Comparison of ENCODE assay signal across 1 cellular context in the genomic region with DNA sequence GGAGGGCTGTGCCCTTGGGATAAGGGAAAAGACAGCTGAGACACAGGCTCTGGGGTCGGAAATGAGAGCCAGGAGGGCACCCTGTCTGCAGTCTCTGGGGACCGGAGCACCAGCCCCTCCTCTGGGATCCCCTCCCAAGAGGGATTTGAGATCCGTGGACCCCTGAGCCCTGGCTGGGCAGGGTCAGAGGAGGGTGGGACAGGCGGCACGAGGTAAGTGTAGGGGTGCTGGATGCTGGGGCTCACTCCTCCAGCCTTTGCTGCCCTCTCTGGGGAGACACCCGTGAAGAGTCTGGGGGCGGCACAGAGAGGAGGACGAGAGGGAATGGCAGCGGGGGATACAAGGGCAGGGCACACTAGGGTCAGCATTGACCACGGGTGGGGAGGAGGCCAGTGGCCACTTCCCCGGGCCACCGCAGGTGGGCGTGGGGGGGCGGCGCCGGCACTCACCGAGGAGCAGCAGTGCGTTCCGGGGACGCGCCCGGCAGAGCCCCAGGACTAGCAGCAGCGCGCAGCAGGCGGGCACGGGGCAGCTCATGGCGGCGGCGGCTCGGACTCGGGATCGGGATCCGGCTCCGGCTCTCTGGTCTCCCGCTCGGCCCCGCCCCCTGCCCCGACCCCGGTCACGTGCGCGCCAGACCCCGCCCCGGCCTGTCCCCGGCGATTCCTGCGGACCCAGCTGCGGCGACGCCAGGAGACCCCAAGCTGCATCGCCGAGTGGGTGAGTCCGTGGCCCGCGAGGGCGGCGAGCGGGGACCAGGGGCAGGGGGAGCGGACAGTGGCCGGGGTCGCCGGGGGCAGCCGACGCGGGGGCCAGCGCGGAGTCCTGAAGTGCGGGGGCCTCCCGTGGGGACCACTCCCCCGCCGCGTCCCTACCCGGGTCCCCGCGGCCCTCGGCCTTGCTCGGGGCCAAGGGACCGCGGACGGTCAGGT.
A peak's percentile ranks its signal among the peaks of the same experiment; 100 is the strongest.
TF ChIP-seq lines count a peak whose summit lies in the region.

A gene (minus strand): TSS at position 557 of the 932 bp plus-strand sequence. CDS start 20 bp downstream, at position 537.
A gene (plus strand): TSS at position 651 of the 932 bp plus-strand sequence. CDS start 1,134 bp downstream, outside the sequence.

TF ChIP-seq in HepG2, 621 proteins besides CTCF, POLR2A, EP300 and RAD21 (continued from another document and continues in another):
- TF ChIP-seq, protein P1, sequence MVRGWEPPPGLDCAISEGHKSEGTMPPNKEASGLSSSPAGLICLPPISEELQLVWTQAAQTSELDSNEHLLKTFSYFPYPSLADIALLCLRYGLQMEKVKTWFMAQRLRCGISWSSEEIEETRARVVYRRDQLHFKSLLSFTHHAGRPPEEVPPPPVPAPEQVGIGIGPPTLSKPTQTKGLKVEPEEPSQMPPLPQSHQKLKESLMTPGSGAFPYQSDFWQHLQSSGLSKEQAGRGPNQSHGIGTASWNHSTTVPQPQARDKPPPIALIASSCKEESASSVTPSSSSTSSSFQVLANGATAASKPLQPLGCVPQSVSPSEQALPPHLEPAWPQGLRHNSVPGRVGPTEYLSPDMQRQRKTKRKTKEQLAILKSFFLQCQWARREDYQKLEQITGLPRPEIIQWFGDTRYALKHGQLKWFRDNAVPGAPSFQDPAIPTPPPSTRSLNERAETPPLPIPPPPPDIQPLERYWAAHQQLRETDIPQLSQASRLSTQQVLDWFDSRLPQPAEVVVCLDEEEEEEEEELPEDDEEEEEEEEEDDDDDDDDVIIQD (CRISPR knock-in tag; IDR thresholded peaks at IDR 0.05; ENCODE audit: low read depth): no peak
- TF ChIP-seq NFYC (CRISPR knock-in tag; IDR thresholded peaks at IDR 0.05) (peak; percentile 35; the same call in 1 of the 2 replicates), ELF1 (CRISPR knock-in tag; IDR thresholded peaks at IDR 0.05) (no peak; the same call in 1 of the 2 replicates), PCBP2 (optimal IDR thresholded peaks at IDR 0.05; ENCODE audit: low read depth, low read length, poor library complexity, severe bottlenecking) (no peak), ZNF737 (CRISPR knock-in tag; IDR thresholded peaks at IDR 0.05; ENCODE audit: borderline replicate concordance) (no peak), ZNF530 (CRISPR knock-in tag; IDR thresholded peaks at IDR 0.05; ENCODE audit: low read depth) (no peak), SRSF4 (IDR thresholded peaks at IDR 0.05; ENCODE audit: low read depth, low read length, poor library complexity, severe bottlenecking) (no peak), MTA1 (CRISPR knock-in tag; IDR thresholded peaks at IDR 0.05; ENCODE audit: borderline replicate concordance) (peak; percentile 55; the same call in 1 of the 2 replicates), KLF16 (CRISPR knock-in tag; IDR thresholded peaks at IDR 0.05) (peak in 1 of 2 experiments; percentile 55; a peak in 1 of 4 replicates), CHCHD3 (CRISPR knock-in tag; IDR thresholded peaks at IDR 0.05) (0 out of 2 replicates have a peak, but pooled peaks have one; percentile 28), ZBTB8A (CRISPR knock-in tag; IDR thresholded peaks at IDR 0.05; ENCODE audit: borderline replicate concordance, low read depth) (no peak), ZNF724P (CRISPR knock-in tag; IDR thresholded peaks at IDR 0.05; ENCODE audit: borderline replicate concordance) (no peak), RELA (CRISPR knock-in tag; IDR thresholded peaks at IDR 0.05) (peak; percentile 53; the same call in 1 of the 2 replicates), GLI4 (CRISPR knock-in tag; IDR thresholded peaks at IDR 0.05; ENCODE audit: borderline replicate concordance) (0 out of 2 replicates have a peak, but pooled peaks have one; percentile 17), NFATC3 (CRISPR knock-in tag; IDR thresholded peaks at IDR 0.05) (no peak), BCL6 (CRISPR knock-in tag; IDR thresholded peaks at IDR 0.05) (peak; percentile 33; the same call in 1 of the 2 replicates), RFX1 (IDR thresholded peaks at IDR 0.05) (no peak), ZNF660 (CRISPR knock-in tag; IDR thresholded peaks at IDR 0.05; ENCODE audit: borderline replicate concordance, low read depth) (no peak)
- TF ChIP-seq, protein P2, sequence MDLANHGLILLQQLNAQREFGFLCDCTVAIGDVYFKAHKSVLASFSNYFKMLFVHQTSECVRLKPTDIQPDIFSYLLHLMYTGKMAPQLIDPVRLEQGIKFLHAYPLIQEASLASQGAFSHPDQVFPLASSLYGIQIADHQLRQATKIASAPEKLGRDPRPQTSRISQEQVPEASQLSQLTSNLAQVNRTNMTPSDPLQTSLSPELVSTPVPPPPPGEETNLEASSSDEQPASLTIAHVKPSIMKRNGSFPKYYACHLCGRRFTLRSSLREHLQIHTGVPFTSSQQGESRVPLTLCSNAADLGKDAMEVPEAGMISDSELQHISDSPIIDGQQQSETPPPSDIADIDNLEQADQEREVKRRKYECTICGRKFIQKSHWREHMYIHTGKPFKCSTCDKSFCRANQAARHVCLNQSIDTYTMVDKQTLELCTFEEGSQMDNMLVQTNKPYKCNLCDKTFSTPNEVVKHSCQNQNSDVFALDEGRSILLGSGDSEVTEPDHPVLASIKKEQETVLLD (CRISPR knock-in tag; IDR thresholded peaks at IDR 0.05; ENCODE audit: low read depth): no peak
- TF ChIP-seq, protein P3, sequence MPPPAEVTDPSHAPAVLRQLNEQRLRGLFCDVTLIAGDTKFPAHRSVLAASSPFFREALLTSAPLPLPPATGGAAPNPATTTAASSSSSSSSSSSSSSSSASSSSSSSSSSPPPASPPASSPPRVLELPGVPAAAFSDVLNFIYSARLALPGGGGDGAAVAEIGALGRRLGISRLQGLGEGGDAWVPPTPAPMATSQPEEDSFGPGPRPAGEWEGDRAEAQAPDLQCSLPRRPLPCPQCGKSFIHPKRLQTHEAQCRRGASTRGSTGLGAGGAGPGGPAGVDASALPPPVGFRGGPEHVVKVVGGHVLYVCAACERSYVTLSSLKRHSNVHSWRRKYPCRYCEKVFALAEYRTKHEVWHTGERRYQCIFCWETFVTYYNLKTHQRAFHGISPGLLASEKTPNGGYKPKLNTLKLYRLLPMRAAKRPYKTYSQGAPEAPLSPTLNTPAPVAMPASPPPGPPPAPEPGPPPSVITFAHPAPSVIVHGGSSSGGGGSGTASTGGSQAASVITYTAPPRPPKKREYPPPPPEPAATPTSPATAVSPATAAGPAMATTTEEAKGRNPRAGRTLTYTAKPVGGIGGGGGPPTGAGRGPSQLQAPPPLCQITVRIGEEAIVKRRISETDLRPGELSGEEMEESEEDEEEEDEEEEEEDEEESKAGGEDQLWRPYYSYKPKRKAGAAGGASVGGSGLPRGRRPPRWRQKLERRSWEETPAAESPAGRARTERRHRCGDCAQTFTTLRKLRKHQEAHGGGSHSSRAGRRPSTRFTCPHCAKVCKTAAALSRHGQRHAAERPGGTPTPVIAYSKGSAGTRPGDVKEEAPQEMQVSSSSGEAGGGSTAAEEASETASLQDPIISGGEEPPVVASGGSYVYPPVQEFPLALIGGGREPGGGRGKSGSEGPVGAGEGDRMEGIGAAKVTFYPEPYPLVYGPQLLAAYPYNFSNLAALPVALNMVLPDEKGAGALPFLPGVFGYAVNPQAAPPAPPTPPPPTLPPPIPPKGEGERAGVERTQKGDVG (CRISPR knock-in tag; IDR thresholded peaks at IDR 0.05; ENCODE audit: borderline replicate concordance): peak; percentile 53; the same call in 1 of the 2 replicates
- TF ChIP-seq, protein P4, sequence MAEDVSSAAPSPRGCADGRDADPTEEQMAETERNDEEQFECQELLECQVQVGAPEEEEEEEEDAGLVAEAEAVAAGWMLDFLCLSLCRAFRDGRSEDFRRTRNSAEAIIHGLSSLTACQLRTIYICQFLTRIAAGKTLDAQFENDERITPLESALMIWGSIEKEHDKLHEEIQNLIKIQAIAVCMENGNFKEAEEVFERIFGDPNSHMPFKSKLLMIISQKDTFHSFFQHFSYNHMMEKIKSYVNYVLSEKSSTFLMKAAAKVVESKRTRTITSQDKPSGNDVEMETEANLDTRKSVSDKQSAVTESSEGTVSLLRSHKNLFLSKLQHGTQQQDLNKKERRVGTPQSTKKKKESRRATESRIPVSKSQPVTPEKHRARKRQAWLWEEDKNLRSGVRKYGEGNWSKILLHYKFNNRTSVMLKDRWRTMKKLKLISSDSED (CRISPR knock-in tag; IDR thresholded peaks at IDR 0.05): peak; percentile 62; the same call in 1 of the 2 replicates
- TF ChIP-seq, protein P5, sequence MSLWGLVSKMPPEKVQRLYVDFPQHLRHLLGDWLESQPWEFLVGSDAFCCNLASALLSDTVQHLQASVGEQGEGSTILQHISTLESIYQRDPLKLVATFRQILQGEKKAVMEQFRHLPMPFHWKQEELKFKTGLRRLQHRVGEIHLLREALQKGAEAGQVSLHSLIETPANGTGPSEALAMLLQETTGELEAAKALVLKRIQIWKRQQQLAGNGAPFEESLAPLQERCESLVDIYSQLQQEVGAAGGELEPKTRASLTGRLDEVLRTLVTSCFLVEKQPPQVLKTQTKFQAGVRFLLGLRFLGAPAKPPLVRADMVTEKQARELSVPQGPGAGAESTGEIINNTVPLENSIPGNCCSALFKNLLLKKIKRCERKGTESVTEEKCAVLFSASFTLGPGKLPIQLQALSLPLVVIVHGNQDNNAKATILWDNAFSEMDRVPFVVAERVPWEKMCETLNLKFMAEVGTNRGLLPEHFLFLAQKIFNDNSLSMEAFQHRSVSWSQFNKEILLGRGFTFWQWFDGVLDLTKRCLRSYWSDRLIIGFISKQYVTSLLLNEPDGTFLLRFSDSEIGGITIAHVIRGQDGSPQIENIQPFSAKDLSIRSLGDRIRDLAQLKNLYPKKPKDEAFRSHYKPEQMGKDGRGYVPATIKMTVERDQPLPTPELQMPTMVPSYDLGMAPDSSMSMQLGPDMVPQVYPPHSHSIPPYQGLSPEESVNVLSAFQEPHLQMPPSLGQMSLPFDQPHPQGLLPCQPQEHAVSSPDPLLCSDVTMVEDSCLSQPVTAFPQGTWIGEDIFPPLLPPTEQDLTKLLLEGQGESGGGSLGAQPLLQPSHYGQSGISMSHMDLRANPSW (CRISPR knock-in tag; IDR thresholded peaks at IDR 0.05; ENCODE audit: borderline replicate concordance): no peak
- TF ChIP-seq, protein P6, sequence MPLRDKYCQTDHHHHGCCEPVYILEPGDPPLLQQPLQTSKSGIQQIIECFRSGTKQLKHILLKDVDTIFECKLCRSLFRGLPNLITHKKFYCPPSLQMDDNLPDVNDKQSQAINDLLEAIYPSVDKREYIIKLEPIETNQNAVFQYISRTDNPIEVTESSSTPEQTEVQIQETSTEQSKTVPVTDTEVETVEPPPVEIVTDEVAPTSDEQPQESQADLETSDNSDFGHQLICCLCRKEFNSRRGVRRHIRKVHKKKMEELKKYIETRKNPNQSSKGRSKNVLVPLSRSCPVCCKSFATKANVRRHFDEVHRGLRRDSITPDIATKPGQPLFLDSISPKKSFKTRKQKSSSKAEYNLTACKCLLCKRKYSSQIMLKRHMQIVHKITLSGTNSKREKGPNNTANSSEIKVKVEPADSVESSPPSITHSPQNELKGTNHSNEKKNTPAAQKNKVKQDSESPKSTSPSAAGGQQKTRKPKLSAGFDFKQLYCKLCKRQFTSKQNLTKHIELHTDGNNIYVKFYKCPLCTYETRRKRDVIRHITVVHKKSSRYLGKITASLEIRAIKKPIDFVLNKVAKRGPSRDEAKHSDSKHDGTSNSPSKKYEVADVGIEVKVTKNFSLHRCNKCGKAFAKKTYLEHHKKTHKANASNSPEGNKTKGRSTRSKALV (CRISPR knock-in tag; IDR thresholded peaks at IDR 0.05): no peak
- TF ChIP-seq, protein P7, sequence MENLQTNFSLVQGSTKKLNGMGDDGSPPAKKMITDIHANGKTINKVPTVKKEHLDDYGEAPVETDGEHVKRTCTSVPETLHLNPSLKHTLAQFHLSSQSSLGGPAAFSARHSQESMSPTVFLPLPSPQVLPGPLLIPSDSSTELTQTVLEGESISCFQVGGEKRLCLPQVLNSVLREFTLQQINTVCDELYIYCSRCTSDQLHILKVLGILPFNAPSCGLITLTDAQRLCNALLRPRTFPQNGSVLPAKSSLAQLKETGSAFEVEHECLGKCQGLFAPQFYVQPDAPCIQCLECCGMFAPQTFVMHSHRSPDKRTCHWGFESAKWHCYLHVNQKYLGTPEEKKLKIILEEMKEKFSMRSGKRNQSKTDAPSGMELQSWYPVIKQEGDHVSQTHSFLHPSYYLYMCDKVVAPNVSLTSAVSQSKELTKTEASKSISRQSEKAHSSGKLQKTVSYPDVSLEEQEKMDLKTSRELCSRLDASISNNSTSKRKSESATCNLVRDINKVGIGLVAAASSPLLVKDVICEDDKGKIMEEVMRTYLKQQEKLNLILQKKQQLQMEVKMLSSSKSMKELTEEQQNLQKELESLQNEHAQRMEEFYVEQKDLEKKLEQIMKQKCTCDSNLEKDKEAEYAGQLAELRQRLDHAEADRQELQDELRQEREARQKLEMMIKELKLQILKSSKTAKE (CRISPR knock-in tag; IDR thresholded peaks at IDR 0.05; ENCODE audit: borderline replicate concordance): 0 out of 2 replicates have a peak, but pooled peaks have one; percentile 7
- TF ChIP-seq, protein P8, sequence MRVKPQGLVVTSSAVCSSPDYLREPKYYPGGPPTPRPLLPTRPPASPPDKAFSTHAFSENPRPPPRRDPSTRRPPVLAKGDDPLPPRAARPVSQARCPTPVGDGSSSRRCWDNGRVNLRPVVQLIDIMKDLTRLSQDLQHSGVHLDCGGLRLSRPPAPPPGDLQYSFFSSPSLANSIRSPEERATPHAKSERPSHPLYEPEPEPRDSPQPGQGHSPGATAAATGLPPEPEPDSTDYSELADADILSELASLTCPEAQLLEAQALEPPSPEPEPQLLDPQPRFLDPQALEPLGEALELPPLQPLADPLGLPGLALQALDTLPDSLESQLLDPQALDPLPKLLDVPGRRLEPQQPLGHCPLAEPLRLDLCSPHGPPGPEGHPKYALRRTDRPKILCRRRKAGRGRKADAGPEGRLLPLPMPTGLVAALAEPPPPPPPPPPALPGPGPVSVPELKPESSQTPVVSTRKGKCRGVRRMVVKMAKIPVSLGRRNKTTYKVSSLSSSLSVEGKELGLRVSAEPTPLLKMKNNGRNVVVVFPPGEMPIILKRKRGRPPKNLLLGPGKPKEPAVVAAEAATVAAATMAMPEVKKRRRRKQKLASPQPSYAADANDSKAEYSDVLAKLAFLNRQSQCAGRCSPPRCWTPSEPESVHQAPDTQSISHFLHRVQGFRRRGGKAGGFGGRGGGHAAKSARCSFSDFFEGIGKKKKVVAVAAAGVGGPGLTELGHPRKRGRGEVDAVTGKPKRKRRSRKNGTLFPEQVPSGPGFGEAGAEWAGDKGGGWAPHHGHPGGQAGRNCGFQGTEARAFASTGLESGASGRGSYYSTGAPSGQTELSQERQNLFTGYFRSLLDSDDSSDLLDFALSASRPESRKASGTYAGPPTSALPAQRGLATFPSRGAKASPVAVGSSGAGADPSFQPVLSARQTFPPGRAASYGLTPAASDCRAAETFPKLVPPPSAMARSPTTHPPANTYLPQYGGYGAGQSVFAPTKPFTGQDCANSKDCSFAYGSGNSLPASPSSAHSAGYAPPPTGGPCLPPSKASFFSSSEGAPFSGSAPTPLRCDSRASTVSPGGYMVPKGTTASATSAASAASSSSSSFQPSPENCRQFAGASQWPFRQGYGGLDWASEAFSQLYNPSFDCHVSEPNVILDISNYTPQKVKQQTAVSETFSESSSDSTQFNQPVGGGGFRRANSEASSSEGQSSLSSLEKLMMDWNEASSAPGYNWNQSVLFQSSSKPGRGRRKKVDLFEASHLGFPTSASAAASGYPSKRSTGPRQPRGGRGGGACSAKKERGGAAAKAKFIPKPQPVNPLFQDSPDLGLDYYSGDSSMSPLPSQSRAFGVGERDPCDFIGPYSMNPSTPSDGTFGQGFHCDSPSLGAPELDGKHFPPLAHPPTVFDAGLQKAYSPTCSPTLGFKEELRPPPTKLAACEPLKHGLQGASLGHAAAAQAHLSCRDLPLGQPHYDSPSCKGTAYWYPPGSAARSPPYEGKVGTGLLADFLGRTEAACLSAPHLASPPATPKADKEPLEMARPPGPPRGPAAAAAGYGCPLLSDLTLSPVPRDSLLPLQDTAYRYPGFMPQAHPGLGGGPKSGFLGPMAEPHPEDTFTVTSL (CRISPR knock-in tag; IDR thresholded peaks at IDR 0.05; ENCODE audit: borderline replicate concordance): no peak
- TF ChIP-seq, protein P9, sequence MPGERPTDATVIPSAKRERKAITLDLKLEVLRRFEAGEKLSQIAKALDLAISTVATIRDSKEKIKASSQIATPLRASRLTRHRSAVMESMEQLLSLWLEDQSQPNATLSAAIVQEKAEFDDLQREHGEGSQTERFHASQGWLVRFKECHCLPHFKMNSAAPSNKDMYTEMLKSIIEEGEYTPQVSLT (CRISPR knock-in tag; IDR thresholded peaks at IDR 0.05; ENCODE audit: borderline replicate concordance, low read depth): no peak
